Comparison of ENCODE assay signal across 18 cellular contexts in the genomic region with DNA sequence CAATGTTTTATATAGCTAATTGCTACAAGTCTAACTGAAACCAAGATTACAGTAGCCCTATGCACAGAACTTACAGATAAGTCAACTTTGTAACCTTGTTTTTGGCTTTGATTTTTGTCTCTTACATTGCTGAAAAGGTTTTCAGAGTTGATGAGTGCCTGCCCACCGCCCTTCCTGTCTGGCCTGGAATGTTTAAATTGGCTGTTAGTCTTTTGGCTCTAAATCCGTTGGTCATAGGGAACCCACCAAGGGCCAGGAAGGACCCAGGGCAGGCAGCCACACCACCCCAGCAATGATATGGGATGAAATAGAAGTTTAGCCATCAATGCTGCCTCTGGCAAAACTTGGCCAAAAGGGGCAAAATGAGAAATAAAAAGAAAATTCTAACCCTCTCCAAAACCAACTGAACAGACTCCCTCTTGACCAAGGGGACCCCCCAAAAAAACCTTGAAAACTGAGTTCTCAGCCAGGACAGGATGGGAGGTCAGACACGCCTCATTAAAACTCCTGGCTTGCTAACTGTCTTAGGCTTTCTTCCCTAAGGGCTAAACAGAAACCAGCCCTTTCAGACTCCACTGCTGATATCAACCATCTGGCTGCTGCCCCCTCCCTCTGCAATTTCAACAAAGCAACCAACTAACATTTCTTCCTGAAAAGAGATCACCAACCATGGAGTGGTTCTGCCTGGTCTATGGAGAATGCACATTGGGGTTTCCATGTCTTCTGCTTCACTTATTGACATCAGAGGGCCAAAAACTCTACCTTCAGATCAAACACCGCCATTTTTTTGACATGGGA.
"Had no signal": no experiment of that assay in that cellular context is flagged by ENCODE, and none has a peak within 500 bp of the region (broad histone marks: within the 10 kb centered on the region; RNA-seq: fewer than 3 reads in every experiment).

No MANE protein-coding gene starts in this region.

- H3K4me3 Mint-ChIP-seq: activated CD8-positive, alpha-beta T cell treated with anti-CD3 and anti-CD28 coated beads, Interleukin-2, amount 10 ng/mL, durations not matched to agents 7 days and 5 days; activated T-helper 1 cell treated with anti-CD3 and anti-CD28 coated beads, Interleukin-12 subunit alpha, Interleukin-12 subunit beta, Interleukin-2, Interleukin-4 antibody, amounts not matched to agents 30 ng/mL and 10 ng/mL and 1 ng/mL, durations not matched to agents 14 hours and 24 hours and 36 hours had no signal

- ATAC-seq: activated CD8-positive, alpha-beta T cell treated with anti-CD3 and anti-CD28 coated beads, Interleukin-2, amount 10 ng/mL, durations not matched to agents 7 days and 5 days; heart left ventricle; lower lobe of right lung had no signal

- H3K4me3 ChIP-seq: cardiac muscle cell, heart left ventricle, lower lobe of right lung, stomach had no signal

- DNase-seq: activated CD4-positive, alpha-beta T cell treated with anti-CD3 and anti-CD28 coated beads for 48 hours; activated CD8-positive, alpha-beta memory T cell treated with anti-CD3 and anti-CD28 coated beads, Interleukin-2, amount 50 U/mL, for 48 hours; activated CD8-positive, alpha-beta T cell treated with anti-CD3 and anti-CD28 coated beads, Interleukin-2, amount 10 ng/mL, durations not matched to agents 7 days and 5 days; activated naive CD4-positive, alpha-beta T cell; effector CD4-positive, alpha-beta T cell; heart left ventricle; kidney; lower lobe of right lung; midbrain; retina; stimulated activated CD4-positive, alpha-beta T cell treated with anti-CD3 and anti-CD28 coated beads, Interleukin-4, amount 100 ng/mL, for 4 hours; stomach had no signal

- H3K27ac Mint-ChIP-seq: activated CD8-positive, alpha-beta T cell treated with anti-CD3 and anti-CD28 coated beads, Interleukin-2, amount 10 ng/mL, durations not matched to agents 7 days and 5 days; activated T-helper 1 cell treated with anti-CD3 and anti-CD28 coated beads, Interleukin-12 subunit alpha, Interleukin-12 subunit beta, Interleukin-2, Interleukin-4 antibody, amounts not matched to agents 30 ng/mL and 10 ng/mL and 1 ng/mL, durations not matched to agents 14 hours and 24 hours and 36 hours had no signal

- H3K9me3 ChIP-seq: heart left ventricle, lower lobe of right lung, stomach had no signal

- H3K4me1 ChIP-seq: heart left ventricle, lower lobe of right lung, stomach had no signal

- H3K36me3 ChIP-seq: cardiac muscle cell, heart left ventricle, lower lobe of right lung, stomach had no signal

- FAIRE-seq: colon, frontal cortex, kidney, urothelium cell line had no signal

- H3K27me3 ChIP-seq: cardiac muscle cell had no signal

- H3K27ac ChIP-seq: cardiac muscle cell, heart left ventricle, lower lobe of right lung, stomach, VCaP had no signal
